Comparison of ENCODE assay signal across 1 cellular context in genomic region chr1:84611796-84612195, GRCh38.
TF ChIP-seq lines count a peak whose summit lies in the region.

No MANE protein-coding gene starts in this region.

TF ChIP-seq in WTC11, 78 proteins besides CTCF, POLR2A, EP300 and RAD21 (continued from another document):
- TF ChIP-seq MAX (CRISPR knock-in tag; IDR thresholded peaks at IDR 0.05) (no peak), ZBTB21 (CRISPR knock-in tag; IDR thresholded peaks at IDR 0.05; ENCODE audit: borderline replicate concordance) (no peak), NFATC4 (CRISPR knock-in tag; IDR thresholded peaks at IDR 0.05) (no peak), MXD4 (CRISPR knock-in tag; IDR thresholded peaks at IDR 0.05; ENCODE audit: borderline replicate concordance) (no peak), AFF4 (CRISPR knock-in tag; IDR thresholded peaks at IDR 0.05; ENCODE audit: borderline replicate concordance) (no peak)
- TF ChIP-seq, protein P1, sequence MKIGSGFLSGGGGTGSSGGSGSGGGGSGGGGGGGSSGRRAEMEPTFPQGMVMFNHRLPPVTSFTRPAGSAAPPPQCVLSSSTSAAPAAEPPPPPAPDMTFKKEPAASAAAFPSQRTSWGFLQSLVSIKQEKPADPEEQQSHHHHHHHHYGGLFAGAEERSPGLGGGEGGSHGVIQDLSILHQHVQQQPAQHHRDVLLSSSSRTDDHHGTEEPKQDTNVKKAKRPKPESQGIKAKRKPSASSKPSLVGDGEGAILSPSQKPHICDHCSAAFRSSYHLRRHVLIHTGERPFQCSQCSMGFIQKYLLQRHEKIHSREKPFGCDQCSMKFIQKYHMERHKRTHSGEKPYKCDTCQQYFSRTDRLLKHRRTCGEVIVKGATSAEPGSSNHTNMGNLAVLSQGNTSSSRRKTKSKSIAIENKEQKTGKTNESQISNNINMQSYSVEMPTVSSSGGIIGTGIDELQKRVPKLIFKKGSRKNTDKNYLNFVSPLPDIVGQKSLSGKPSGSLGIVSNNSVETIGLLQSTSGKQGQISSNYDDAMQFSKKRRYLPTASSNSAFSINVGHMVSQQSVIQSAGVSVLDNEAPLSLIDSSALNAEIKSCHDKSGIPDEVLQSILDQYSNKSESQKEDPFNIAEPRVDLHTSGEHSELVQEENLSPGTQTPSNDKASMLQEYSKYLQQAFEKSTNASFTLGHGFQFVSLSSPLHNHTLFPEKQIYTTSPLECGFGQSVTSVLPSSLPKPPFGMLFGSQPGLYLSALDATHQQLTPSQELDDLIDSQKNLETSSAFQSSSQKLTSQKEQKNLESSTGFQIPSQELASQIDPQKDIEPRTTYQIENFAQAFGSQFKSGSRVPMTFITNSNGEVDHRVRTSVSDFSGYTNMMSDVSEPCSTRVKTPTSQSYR (CRISPR knock-in tag; IDR thresholded peaks at IDR 0.05) = no peak
- TF ChIP-seq, protein P2, sequence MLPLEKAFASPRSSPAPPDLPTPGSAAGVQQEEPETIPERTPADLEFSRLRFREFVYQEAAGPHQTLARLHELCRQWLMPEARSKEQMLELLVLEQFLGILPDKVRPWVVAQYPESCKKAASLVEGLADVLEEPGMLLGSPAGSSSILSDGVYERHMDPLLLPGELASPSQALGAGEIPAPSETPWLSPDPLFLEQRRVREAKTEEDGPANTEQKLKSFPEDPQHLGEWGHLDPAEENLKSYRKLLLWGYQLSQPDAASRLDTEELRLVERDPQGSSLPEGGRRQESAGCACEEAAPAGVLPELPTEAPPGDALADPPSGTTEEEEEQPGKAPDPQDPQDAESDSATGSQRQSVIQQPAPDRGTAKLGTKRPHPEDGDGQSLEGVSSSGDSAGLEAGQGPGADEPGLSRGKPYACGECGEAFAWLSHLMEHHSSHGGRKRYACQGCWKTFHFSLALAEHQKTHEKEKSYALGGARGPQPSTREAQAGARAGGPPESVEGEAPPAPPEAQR (CRISPR knock-in tag; IDR thresholded peaks at IDR 0.05) = no peak
